In genomic region chr6:8110117-8110721, GRCh38 we compare ENCODE assay signal across 13 cellular contexts. TPM values are rescaled to one million over a fixed set of nuclear protein-coding genes. Genes with fewer than 3 reads are reported as not detected.
DNase-seq lines count a peak whose midpoint lies in the region; ATAC-seq and TF ChIP-seq lines count a peak whose summit lies in the region.
"Had no signal": no experiment of that assay in that cellular context is flagged by ENCODE, and none has a peak within 500 bp of the region (broad histone marks: within the 10 kb centered on the region; RNA-seq: fewer than 3 reads in every experiment).

No MANE protein-coding gene starts in this region.

- intact Hi-C loops in esophagus muscularis mucosa (cut with DNase I) = no loop called here
- intact Hi-C loops in colonic mucosa (cut with DNase I) = no loop called here
- intact Hi-C loops in cardiac septum (cut with DNase I) = no loop called here

- peaks cover 0 to 41% (median 0%) of the 10 kb centered on the region in 4 donors for H3K27me3 ChIP-seq in esophagus muscularis mucosa
- no peaks in the 10 kb centered on the region for H3K27me3 ChIP-seq in colonic mucosa
- H3K27me3 ChIP-seq: thyroid gland had no signal

- H3K36me3 ChIP-seq in esophagus muscularis mucosa (no peaks in the 10 kb centered on the region), colonic mucosa (no peaks in the 10 kb centered on the region)
- H3K36me3 ChIP-seq: thyroid gland had no signal

- WGBS in esophagus muscularis mucosa = 73% methylated on average over 4 of the region's 4 CpGs

- no peak for TF ChIP-seq POLR2A in esophagus muscularis mucosa (IDR thresholded peaks at IDR 0.05; ENCODE audit: low read depth)

- no peaks in the 10 kb centered on the region for H3K9me3 ChIP-seq in esophagus muscularis mucosa
- no peaks in the 10 kb centered on the region for H3K9me3 ChIP-seq in colonic mucosa
- H3K9me3 ChIP-seq: thyroid gland had no signal

- TF ChIP-seq EP300 in esophagus muscularis mucosa (IDR thresholded peaks at IDR 0.05) = no peak

- no peaks in the 10 kb centered on the region for H3K4me1 ChIP-seq in esophagus muscularis mucosa
- no peaks in the 10 kb centered on the region for H3K4me1 ChIP-seq in colonic mucosa
- H3K4me1 ChIP-seq: thyroid gland had no signal

- H3K27ac ChIP-seq in esophagus muscularis mucosa (replicated peaks in 1 of 4) (no peak overlapping the region), colonic mucosa (no peak overlapping the region)
- H3K27ac ChIP-seq: thyroid gland had no signal

- peak; percentile 26 for DNase-seq in esophagus muscularis mucosa (ENCODE audit: extremely low spot score)
- no peak for DNase-seq in stimulated activated CD4-positive, alpha-beta T cell treated with anti-CD3 and anti-CD28 coated beads, Interleukin-4, amount 100 ng/mL, for 24 hours
- DNase-seq in colonic mucosa = no peak
- DNase-seq in cardiac septum (ENCODE audit: low spot score) = no peak
- DNase-seq: amygdala, cerebellar nuclear complex, DMS53, NCI-H1417 treated with DMSO at 0.1 percent for 48 hours, nephron progenitor cell, thyroid gland had no signal

- ATAC-seq in GM19324 (IDR thresholded peaks at IDR 0.05; ENCODE audit: low FRiP score, unreplicated experiment) (peak; percentile 54), GM21717 (IDR thresholded peaks at IDR 0.05; ENCODE audit: unreplicated experiment) (peak; percentile 92), HG03039 (IDR thresholded peaks at IDR 0.05; ENCODE audit: unreplicated experiment) (peak; percentile 65)

- H3K4me3 ChIP-seq in esophagus muscularis mucosa (no peak overlapping the region), colonic mucosa (no peak overlapping the region)
- H3K4me3 ChIP-seq: thyroid gland had no signal

- no peak overlapping the region for H3K9ac ChIP-seq in colonic mucosa (ENCODE audit: low read depth in 2 of 2, low read length in 2 of 2)

- no peak for TF ChIP-seq CTCF in esophagus muscularis mucosa (IDR thresholded peaks at IDR 0.05)
- TF ChIP-seq CTCF in colonic mucosa (IDR thresholded peaks at IDR 0.05) = no peak

RNA-seq across cellular contexts. Expression of gene EEF1E1, which starts 7.9 kb away (rescaled TPM):
- total RNA-seq in esophagus muscularis mucosa = 10 to 100 TPM; 25.2 to 45.2 (median 37.1) TPM
- 10 to 100 TPM in 1 of 2 donors, 1 to 10 TPM in 1; 9.8 to 21.7 TPM for total RNA-seq in colonic mucosa
- total RNA-seq in cardiac septum = 15.9 TPM

RNA-seq across cellular contexts. Expression of gene BLOC1S5, which starts 46.0 kb away (rescaled TPM):
- total RNA-seq in esophagus muscularis mucosa (10 to 100 TPM; 10.4 to 15.6 (median 11.2) TPM), colonic mucosa (10 to 100 TPM; 10.3 to 14.1 TPM), cardiac septum (10.8 TPM)
